ENCODE assay signal across 8 cellular contexts in the genomic region with DNA sequence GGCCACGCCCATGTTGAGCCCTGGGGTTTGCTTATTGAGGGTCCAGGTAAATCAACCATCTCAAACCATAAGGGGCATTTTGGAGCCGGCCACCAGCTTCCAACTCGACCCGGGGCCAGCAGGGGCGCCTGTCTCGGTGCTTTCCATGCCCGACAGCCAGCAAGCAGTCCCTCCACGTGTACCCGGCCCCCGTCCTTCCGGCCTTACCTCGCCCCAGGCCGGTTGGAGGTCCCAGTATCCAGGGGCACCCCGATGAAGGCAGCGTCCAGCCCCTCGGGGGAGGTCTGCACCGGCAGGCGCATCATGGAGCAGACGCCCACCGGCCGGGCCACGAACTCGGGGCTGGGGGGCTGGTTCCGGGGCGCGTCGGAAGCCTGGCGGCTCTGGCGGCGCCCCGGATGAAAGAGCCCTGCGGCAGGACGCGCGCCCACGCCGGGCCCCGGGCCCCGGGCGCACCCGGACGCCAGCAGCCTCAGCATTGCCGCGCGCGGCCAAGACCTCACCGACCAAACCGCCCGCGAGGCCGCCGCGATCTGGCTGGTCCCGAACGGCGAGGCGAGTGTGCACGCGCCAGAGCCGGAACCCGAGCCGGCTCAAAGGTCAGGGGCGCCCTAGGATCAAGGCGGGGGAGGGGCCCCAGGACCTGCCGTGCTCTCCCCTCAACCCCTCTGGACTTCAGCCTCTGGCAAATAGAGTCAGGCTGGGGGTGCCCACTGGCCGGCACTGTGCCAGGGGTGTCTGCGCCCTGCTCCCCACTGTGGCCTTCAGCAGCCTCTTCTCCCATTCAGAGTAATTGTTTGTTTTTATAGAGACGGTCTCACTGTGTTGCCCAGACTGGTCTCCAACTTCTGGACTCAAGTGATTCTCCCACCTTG.
DNase-seq lines count a peak whose midpoint lies in the region; ATAC-seq and TF ChIP-seq lines count a peak whose summit lies in the region.

Gene AGMAT, minus strand, starts transcription at position 563 of the 875 bp plus-strand sequence. Its CDS starts 84 bp downstream, at position 479.

- peak; percentile 66 for ATAC-seq in HG02885 (IDR thresholded peaks at IDR 0.05; ENCODE audit: poor library complexity, unreplicated experiment)

- H3K79me2 ChIP-seq in SU-DHL-6 (ENCODE audit: insufficient read depth, low read length), result no peaks in the 10 kb centered on the region

- H3K9me3 ChIP-seq in SU-DHL-6 (ENCODE audit: insufficient read depth, low read length), result no peaks in the 10 kb centered on the region
- H3K9me3 ChIP-seq in adipocyte (ENCODE audit: control insufficient read depth, low read length), result no peaks in the 10 kb centered on the region
- H3K9me3 ChIP-seq in iPS-18c (ENCODE audit: control insufficient read depth, insufficient read depth, low read length), result peaks cover 2% of the 10 kb centered on the region

- H3K9ac ChIP-seq in SU-DHL-6 (ENCODE audit: low read length), result peak within 1 kb of the TSS; percentile 61
- peak within 1 kb of the TSS; percentile 63 for H3K9ac ChIP-seq in adipocyte (ENCODE audit: low read length)

- H3K27me3 ChIP-seq in SU-DHL-6 (ENCODE audit: low read length), result no peaks in the 10 kb centered on the region
- no peaks in the 10 kb centered on the region for H3K27me3 ChIP-seq in adipocyte (replicated peaks; ENCODE audit: control insufficient read depth, insufficient read depth, low read length)

- peak within 1 kb of the TSS; percentile 56 for H3K4me2 ChIP-seq in SU-DHL-6 (ENCODE audit: low read depth, low read length, poor library complexity, severe bottlenecking)

- H3K36me3 ChIP-seq in SU-DHL-6 (ENCODE audit: low read length), result no peaks in the 10 kb centered on the region
- H3K36me3 ChIP-seq in adipocyte (ENCODE audit: control insufficient read depth, insufficient read depth, low read length, severe bottlenecking), result no peaks in the 10 kb centered on the region

- H2AFZ ChIP-seq in SU-DHL-6 (ENCODE audit: low read depth, low read length, severe bottlenecking), result peak within 1 kb of the TSS; percentile 97

- no peaks in the 10 kb centered on the region for H3K9me2 ChIP-seq in SU-DHL-6 (replicated peaks; ENCODE audit: insufficient read depth, low read length)

- DNase-seq in GM12864 (ENCODE audit: low read depth), result no peak
- DNase-seq in adipocyte (ENCODE audit: low read depth), result peak; percentile 18
- DNase-seq in stimulated activated CD4-positive, alpha-beta T cell treated with anti-CD3 and anti-CD28 coated beads, Interleukin-1b, Interleukin-23, amount 100 ng/mL, for 24 hours (ENCODE audit: low read depth in 4 of 4, low spot score in 1 of 4), result peak; percentile 33 to 55 (median 36)
- no peak for DNase-seq in NCI-H1105 treated with DMSO at 0.1 percent for 48 hours (lab: John Stamatoyannopoulos, UW)
- no peak for DNase-seq in NCI-H2196 treated with DMSO at 0.1 percent for 48 hours (lab: John Stamatoyannopoulos, UW; ENCODE audit: unreplicated experiment)

- H3K4me1 ChIP-seq in adipocyte (ENCODE audit: control insufficient read depth, insufficient read depth, low read length), result no peaks in the 10 kb centered on the region

- H4K20me1 ChIP-seq in SU-DHL-6 (ENCODE audit: low read depth, low read length), result no peaks in the 10 kb centered on the region

- no peaks in the 10 kb centered on the region for H3F3A ChIP-seq in SU-DHL-6 (ENCODE audit: insufficient read depth)

- peak within 1 kb of the TSS; percentile 58 for H3K27ac ChIP-seq in SU-DHL-6 (ENCODE audit: low read depth, low read length)

- H3K4me3 ChIP-seq in GM12864 (ENCODE audit: low read depth, low read length), result peak within 1 kb of the TSS; percentile 62
- peak within 1 kb of the TSS; percentile 39 for H3K4me3 ChIP-seq in SU-DHL-6 (ENCODE audit: insufficient read depth, low read length, poor library complexity, severe bottlenecking)
- H3K4me3 ChIP-seq in adipocyte (ENCODE audit: low read length), result peak within 1 kb of the TSS; percentile 72
- peak within 1 kb of the TSS; percentile 70 for H3K4me3 ChIP-seq in iPS-18c (ENCODE audit: insufficient read depth, low read depth, low read length)

- peak; percentile 49 for TF ChIP-seq CTCF in GM12864 (IDR thresholded peaks at IDR 0.05; ENCODE audit: low read depth, low read length, missing control alignments)
- TF ChIP-seq CTCF in SU-DHL-6 (IDR thresholded peaks at IDR 0.05; ENCODE audit: insufficient read depth, low read length, poor library complexity, severe bottlenecking), result peak; percentile 14

Comparison
In these comparisons a context has a peak if more than half of its experiments do, and no peak if none do; other contexts are left out.
1. DNase-seq: peak in adipocyte (single experiment) and stimulated activated CD4-positive, alpha-beta T cell treated with anti-CD3 and anti-CD28 coated beads, Interleukin-1b, Interleukin-23, amount 100 ng/mL, for 24 hours (4 of 4); none in GM12864 (single experiment), NCI-H1105 treated with DMSO at 0.1 percent for 48 hours (single experiment) and NCI-H2196 treated with DMSO at 0.1 percent for 48 hours (single experiment).
2. Peak in every context shown above with its lines, with median percentiles within 50 percentile points of each other: H3K4me3 ChIP-seq.